Comparison of ENCODE assay signal across 8 cellular contexts in the genomic region with DNA sequence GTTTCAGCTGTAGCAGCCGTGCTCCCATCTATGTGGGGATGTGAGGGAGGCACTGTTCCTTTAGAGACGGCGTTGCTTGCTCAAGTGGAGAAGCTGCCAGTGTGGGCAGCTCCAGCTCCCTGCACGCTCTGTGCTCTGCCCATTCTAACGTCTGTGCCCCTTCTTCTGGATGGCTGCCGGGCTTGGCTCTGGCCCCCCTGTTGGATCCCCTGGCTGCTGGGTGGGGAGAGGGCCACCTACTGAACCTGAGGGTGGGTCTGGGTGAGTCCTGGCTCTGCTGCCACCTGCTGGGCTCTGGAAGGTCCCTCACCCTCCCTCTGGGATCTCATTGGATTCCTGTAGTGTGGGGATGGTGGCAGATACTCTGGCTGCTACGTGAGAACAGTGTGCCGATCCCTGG. TPM values are rescaled to one million over a fixed set of nuclear protein-coding genes. Genes with fewer than 3 reads are reported as not detected.
A peak's percentile ranks its signal among the peaks of the same experiment; 100 is the strongest.
DNase-seq lines count a peak whose midpoint lies in the region; ATAC-seq and TF ChIP-seq lines count a peak whose summit lies in the region.

No MANE protein-coding gene starts in this region.

- DNase-seq in 8988T (peak; percentile 82), ELF-1 (ENCODE audit: low read depth, low spot score) (peak; percentile 69), NCI-H69 (lab: John Stamatoyannopoulos, UW) (peak; percentile 48), foreskin fibroblast (peak in 1 of 2 donors; percentile 72), progenitor cell of endocrine pancreas (ENCODE audit: low spot score, unreplicated experiment) (peak; percentile 50), GOT3 (lab: John Stamatoyannopoulos, UW) (no peak)
- no peak for DNase-seq in activated T-helper 2 cell treated with anti-CD3 and anti-CD28 coated beads, Interferon-gamma antibody, Interleukin-2, Interleukin-4, amounts not matched to agents 10 μg/mL and 5 μg/mL and 100 μg/mL, durations not matched to agents 14 hours and 24 hours and 36 hours (ENCODE audit: low spot score)

- no peak for ATAC-seq in HG03460 (IDR thresholded peaks at IDR 0.05; ENCODE audit: unreplicated experiment)

- no peak overlapping the region for H3K4me3 Mint-ChIP-seq in activated T-helper 2 cell treated with anti-CD3 and anti-CD28 coated beads, Interferon-gamma antibody, Interleukin-2, Interleukin-4, amounts not matched to agents 10 μg/mL and 5 μg/mL and 100 μg/mL, durations not matched to agents 14 hours and 24 hours and 36 hours (ENCODE audit: low read depth)
- H3K4me3 Mint-ChIP-seq in progenitor cell of endocrine pancreas (ENCODE audit: low read depth): peak overlapping the region; percentile 47

- H3K36me3 Mint-ChIP-seq in activated T-helper 2 cell treated with anti-CD3 and anti-CD28 coated beads, Interferon-gamma antibody, Interleukin-2, Interleukin-4, amounts not matched to agents 10 μg/mL and 5 μg/mL and 100 μg/mL, durations not matched to agents 14 hours and 24 hours and 36 hours (ENCODE audit: low read depth): peaks cover 29% of the 10 kb centered on the region
- peaks cover 6% of the 10 kb centered on the region for H3K36me3 Mint-ChIP-seq in progenitor cell of endocrine pancreas (ENCODE audit: insufficient read depth)

- H3K4me1 Mint-ChIP-seq in activated T-helper 2 cell treated with anti-CD3 and anti-CD28 coated beads, Interferon-gamma antibody, Interleukin-2, Interleukin-4, amounts not matched to agents 10 μg/mL and 5 μg/mL and 100 μg/mL, durations not matched to agents 14 hours and 24 hours and 36 hours (ENCODE audit: low read depth): peaks cover 19% of the 10 kb centered on the region
- peaks cover 30% of the 10 kb centered on the region for H3K4me1 Mint-ChIP-seq in progenitor cell of endocrine pancreas (ENCODE audit: low read depth)

- peak overlapping the region; percentile 72 for H3K27ac Mint-ChIP-seq in activated T-helper 2 cell treated with anti-CD3 and anti-CD28 coated beads, Interferon-gamma antibody, Interleukin-2, Interleukin-4, amounts not matched to agents 10 μg/mL and 5 μg/mL and 100 μg/mL, durations not matched to agents 14 hours and 24 hours and 36 hours
- H3K27ac Mint-ChIP-seq in progenitor cell of endocrine pancreas: peak overlapping the region; percentile 75

- TF ChIP-seq CTCF in foreskin fibroblast (IDR thresholded peaks at IDR 0.05; ENCODE audit: low read depth, low read length) (peak; percentile 90), progenitor cell of endocrine pancreas (IDR thresholded peaks at IDR 0.05; ENCODE audit: unreplicated experiment) (peak; percentile 73)

- H3K4me3 ChIP-seq in foreskin fibroblast (ENCODE audit: low read depth in 1 of 2, low read length in 2 of 2): no peak overlapping the region

- H3K9me3 Mint-ChIP-seq in activated T-helper 2 cell treated with anti-CD3 and anti-CD28 coated beads, Interferon-gamma antibody, Interleukin-2, Interleukin-4, amounts not matched to agents 10 μg/mL and 5 μg/mL and 100 μg/mL, durations not matched to agents 14 hours and 24 hours and 36 hours: no peaks in the 10 kb centered on the region
- no peaks in the 10 kb centered on the region for H3K9me3 Mint-ChIP-seq in progenitor cell of endocrine pancreas (ENCODE audit: low read depth)

- intact Hi-C loops in activated T-helper 2 cell treated with anti-CD3 and anti-CD28 coated beads, Interferon-gamma antibody, Interleukin-2, Interleukin-4, amounts not matched to agents 10 μg/mL and 5 μg/mL and 100 μg/mL, durations not matched to agents 14 hours and 24 hours and 36 hours (cut with micrococcal nuclease): no loop called here

- H3K27me3 Mint-ChIP-seq in activated T-helper 2 cell treated with anti-CD3 and anti-CD28 coated beads, Interferon-gamma antibody, Interleukin-2, Interleukin-4, amounts not matched to agents 10 μg/mL and 5 μg/mL and 100 μg/mL, durations not matched to agents 14 hours and 24 hours and 36 hours (ENCODE audit: low read depth): no peaks in the 10 kb centered on the region
- H3K27me3 Mint-ChIP-seq in progenitor cell of endocrine pancreas: no peaks in the 10 kb centered on the region

RNA-seq across cellular contexts. Expression of a gene that starts 5.0 kb away (rescaled TPM):
- total RNA-seq in activated T-helper 2 cell treated with anti-CD3 and anti-CD28 coated beads, Interferon-gamma antibody, Interleukin-2, Interleukin-4, amounts not matched to agents 10 μg/mL and 5 μg/mL and 100 μg/mL, durations not matched to agents 14 hours and 24 hours and 36 hours: 156 and 158 TPM in 2 replicates
- 120 and 132 TPM in 2 replicates for total RNA-seq in progenitor cell of endocrine pancreas

RNA-seq across cellular contexts. Expression of a gene that starts 19.2 kb away (rescaled TPM):
- not detected in 2 replicates for total RNA-seq in activated T-helper 2 cell treated with anti-CD3 and anti-CD28 coated beads, Interferon-gamma antibody, Interleukin-2, Interleukin-4, amounts not matched to agents 10 μg/mL and 5 μg/mL and 100 μg/mL, durations not matched to agents 14 hours and 24 hours and 36 hours
- total RNA-seq in progenitor cell of endocrine pancreas: not detected in 2 replicates

RNA-seq across cellular contexts. Expression of a gene that starts 34.3 kb away (rescaled TPM):
- total RNA-seq in activated T-helper 2 cell treated with anti-CD3 and anti-CD28 coated beads, Interferon-gamma antibody, Interleukin-2, Interleukin-4, amounts not matched to agents 10 μg/mL and 5 μg/mL and 100 μg/mL, durations not matched to agents 14 hours and 24 hours and 36 hours: 13.8 and 15.2 TPM in 2 replicates
- total RNA-seq in progenitor cell of endocrine pancreas: 32.4 and 32.5 TPM in 2 replicates

RNA-seq across cellular contexts. Expression of a gene that starts 43.1 kb away (rescaled TPM):
- not detected in 2 replicates for total RNA-seq in activated T-helper 2 cell treated with anti-CD3 and anti-CD28 coated beads, Interferon-gamma antibody, Interleukin-2, Interleukin-4, amounts not matched to agents 10 μg/mL and 5 μg/mL and 100 μg/mL, durations not matched to agents 14 hours and 24 hours and 36 hours
- total RNA-seq in progenitor cell of endocrine pancreas: not detected in 2 replicates

RNA-seq across cellular contexts. Expression of a gene that starts 48.6 kb away (rescaled TPM):
- 6.7 and 7.3 TPM in 2 replicates for total RNA-seq in activated T-helper 2 cell treated with anti-CD3 and anti-CD28 coated beads, Interferon-gamma antibody, Interleukin-2, Interleukin-4, amounts not matched to agents 10 μg/mL and 5 μg/mL and 100 μg/mL, durations not matched to agents 14 hours and 24 hours and 36 hours
- 0.16 and 0.17 TPM in 2 replicates for total RNA-seq in progenitor cell of endocrine pancreas

Comparison
In these comparisons a context has a peak if more than half of its experiments do, and no peak if none do; other contexts are left out.
1. DNase-seq: peak in 8988T (single experiment), ELF-1 (single experiment), NCI-H69 (single experiment) and progenitor cell of endocrine pancreas (single experiment); none in activated T-helper 2 cell treated with anti-CD3 and anti-CD28 coated beads, Interferon-gamma antibody, Interleukin-2, Interleukin-4, amounts not matched to agents 10 μg/mL and 5 μg/mL and 100 μg/mL, durations not matched to agents 14 hours and 24 hours and 36 hours (single experiment) and GOT3 (single experiment).